Comparison of ENCODE assay signal across 8 cellular contexts in the genomic region with DNA sequence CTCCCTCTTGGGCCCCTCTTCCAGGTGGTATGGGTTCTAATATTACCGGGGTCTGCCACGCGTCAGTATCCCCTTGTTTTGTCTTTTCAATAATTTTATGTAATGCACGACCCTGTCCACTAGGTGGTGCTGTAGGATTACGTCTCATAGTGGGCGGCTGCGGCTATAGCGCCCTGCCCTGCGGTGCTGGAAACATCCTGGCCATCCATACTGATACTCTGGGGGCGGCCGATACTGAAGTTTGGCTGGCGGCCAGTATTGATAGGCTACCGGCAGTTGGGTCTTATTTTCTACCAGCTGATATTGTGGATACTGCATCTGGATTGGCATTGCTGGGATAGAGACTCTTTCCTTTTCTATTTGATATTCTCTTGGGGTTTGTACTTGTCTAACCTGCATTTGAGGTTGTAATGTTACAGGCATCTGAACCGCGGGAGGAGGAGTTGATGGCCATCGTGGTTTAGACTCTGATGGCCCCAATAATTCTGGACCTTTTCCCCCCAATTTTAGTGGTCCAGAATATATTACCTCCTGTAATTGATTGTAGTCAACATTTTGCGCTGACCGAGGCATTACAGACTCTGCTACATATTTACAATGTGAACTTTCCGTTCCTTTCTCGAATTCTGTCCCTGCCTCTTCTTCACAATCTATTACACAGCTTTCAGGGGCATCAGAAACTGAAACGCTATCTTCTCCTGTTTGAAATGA. TPM values are rescaled to one million over a fixed set of nuclear protein-coding genes. Genes with fewer than 3 reads are reported as not detected.
DNase-seq lines count a peak whose midpoint lies in the region; ATAC-seq and TF ChIP-seq lines count a peak whose summit lies in the region.

No MANE protein-coding gene starts in this region.

- TF ChIP-seq CTCF in OCI-LY3 (IDR thresholded peaks at IDR 0.05; ENCODE audit: low read depth, low read length) (peak; percentile 75), fibroblast of pulmonary artery (IDR thresholded peaks at IDR 0.05; ENCODE audit: low read length, missing control alignments) (peak; percentile 65), upper lobe of left lung (IDR thresholded peaks at IDR 0.05) (peak; percentile 79 to 89 (median 83))

- no peak for ATAC-seq in upper lobe of left lung (ENCODE audit: low FRiP score in 2 of 2)
- ATAC-seq in GM18498 (IDR thresholded peaks at IDR 0.05; ENCODE audit: unreplicated experiment) = no peak

- H3K9ac ChIP-seq in OCI-LY3 (ENCODE audit: low read length) = peak overlapping the region; percentile 43

- peaks cover 23% of the 10 kb centered on the region for H3K4me1 Mint-ChIP-seq in activated T-cell treated with anti-CD3 and anti-CD28 coated beads, Interleukin-2, amount 50 U/mL, for 24 hours (ENCODE audit: low read depth)

- H3K27ac ChIP-seq in OCI-LY3 (ENCODE audit: low read length) (no peak overlapping the region), upper lobe of left lung (no peak overlapping the region)

- H3K4me1 ChIP-seq in OCI-LY3 (ENCODE audit: low read length) (peaks cover 51% of the 10 kb centered on the region), upper lobe of left lung (peaks cover 18 to 27% (median 23%) of the 10 kb centered on the region in 4 donors)

- H3K4me2 ChIP-seq in OCI-LY3 (ENCODE audit: low read length) = peak overlapping the region; percentile 98

- 16 to 22% methylated on average over 21 of the region's 21 CpGs for WGBS in upper lobe of left lung, 2 donors

- no peak overlapping the region for H3K27ac Mint-ChIP-seq in activated T-cell treated with anti-CD3 and anti-CD28 coated beads, Interleukin-2, amount 50 U/mL, for 24 hours

- no peaks in the 10 kb centered on the region for H3K27me3 Mint-ChIP-seq in activated T-cell treated with anti-CD3 and anti-CD28 coated beads, Interleukin-2, amount 50 U/mL, for 24 hours

- H3K36me3 ChIP-seq in OCI-LY3 (replicated peaks; ENCODE audit: low read depth, low read length) (peaks cover under 1% of the 10 kb centered on the region), upper lobe of left lung (peaks cover 0 to 4% (median 2%) of the 10 kb centered on the region in 4 donors)

- TF ChIP-seq EP300 in upper lobe of left lung (IDR thresholded peaks at IDR 0.05) = no peak

- no peak for TF ChIP-seq POLR2A in upper lobe of left lung (IDR thresholded peaks at IDR 0.05)

- H3K9me3 ChIP-seq in OCI-LY3 (ENCODE audit: insufficient read depth, low read length) = no peaks in the 10 kb centered on the region
- H3K9me3 ChIP-seq in upper lobe of left lung = no peaks in the 10 kb centered on the region

- peak overlapping the region; percentile 76 for H3K4me3 ChIP-seq in OCI-LY3 (ENCODE audit: low read length)
- no peak overlapping the region for H3K4me3 ChIP-seq in fibroblast of pulmonary artery (replicated peaks; ENCODE audit: low read depth, low read length)
- H3K4me3 ChIP-seq in upper lobe of left lung = no peak overlapping the region

- H2AFZ ChIP-seq in OCI-LY3 (ENCODE audit: low read depth, low read length) = peak overlapping the region; percentile 61; the same call in 1 of the 2 replicates

- peaks cover 6% of the 10 kb centered on the region for H3K36me3 Mint-ChIP-seq in activated T-cell treated with anti-CD3 and anti-CD28 coated beads, Interleukin-2, amount 50 U/mL, for 24 hours (ENCODE audit: low read depth)

- DNase-seq in CD1c-positive myeloid dendritic cell (ENCODE audit: extremely low spot score) (peak; percentile 90), HUDEP-2 (lab: John Stamatoyannopoulos, UW; ENCODE audit: unreplicated experiment in 76 of 76) (peak in 69 of 76 experiments; percentile 32 to 88 (median 71)), fibroblast of pulmonary artery (ENCODE audit: low read depth) (peak; percentile 68), nucleus accumbens (lab: John Stamatoyannopoulos, UW) (peak in 48 of 56 donors; percentile 7 to 73 (median 52)), upper lobe of left lung (peak; percentile 54 to 68)
- DNase-seq in activated T-cell treated with anti-CD3 and anti-CD28 coated beads, Interleukin-2, amount 50 U/mL, for 24 hours = peak; percentile 75

- no peaks in the 10 kb centered on the region for H4K20me1 ChIP-seq in OCI-LY3 (ENCODE audit: insufficient read depth, low read length)

- H3K27me3 ChIP-seq in OCI-LY3 (ENCODE audit: low read depth, low read length) (peaks cover 7% of the 10 kb centered on the region), upper lobe of left lung (no peaks in the 10 kb centered on the region)

- no peak overlapping the region for H3K4me3 Mint-ChIP-seq in activated T-cell treated with anti-CD3 and anti-CD28 coated beads, Interleukin-2, amount 50 U/mL, for 24 hours

- H3K9me3 Mint-ChIP-seq in activated T-cell treated with anti-CD3 and anti-CD28 coated beads, Interleukin-2, amount 50 U/mL, for 24 hours = no peaks in the 10 kb centered on the region

- no peaks in the 10 kb centered on the region for H3K79me2 ChIP-seq in OCI-LY3 (ENCODE audit: low read length)

RNA-seq across cellular contexts. Expression of a gene that starts 3.3 kb away (rescaled TPM):
- 100 to 1,000 TPM in 2 of 6 donors, 10 to 100 TPM in 4; 55.5 to 134 (median 80.5) TPM for total RNA-seq in upper lobe of left lung

RNA-seq across cellular contexts. Expression of a gene that starts 8.3 kb away (rescaled TPM):
- total RNA-seq in upper lobe of left lung = 100 to 1,000 TPM in 1 of 6 donors, 10 to 100 TPM in 1, 1 to 10 TPM in 4; 1.9 to 130 (median 6.6) TPM

RNA-seq across cellular contexts. Expression of a gene that starts 19.9 kb away (rescaled TPM):
- 100 to 1,000 TPM in 2 of 6 donors, 10 to 100 TPM in 4; 47.2 to 128 (median 78.9) TPM for total RNA-seq in upper lobe of left lung

RNA-seq across cellular contexts. Expression of a gene that starts 23.5 kb away (rescaled TPM):
- total RNA-seq in upper lobe of left lung = under 1 TPM in 1 of 6 donors, not detected in 5; 0.23 TPM

RNA-seq across cellular contexts. Expression of a gene that starts 29.8 kb away (rescaled TPM):
- not detected for total RNA-seq in upper lobe of left lung
